1 cellular context compared by ENCODE assay signal in genomic region chr2:74548285-74548918, GRCh38.
TF ChIP-seq lines count a peak whose summit lies in the region.

No MANE protein-coding gene starts in this region.

TF ChIP-seq in HEK293, 187 proteins besides CTCF, POLR2A, EP300 and RAD21 (continued from another document):
- TF ChIP-seq, protein P1, sequence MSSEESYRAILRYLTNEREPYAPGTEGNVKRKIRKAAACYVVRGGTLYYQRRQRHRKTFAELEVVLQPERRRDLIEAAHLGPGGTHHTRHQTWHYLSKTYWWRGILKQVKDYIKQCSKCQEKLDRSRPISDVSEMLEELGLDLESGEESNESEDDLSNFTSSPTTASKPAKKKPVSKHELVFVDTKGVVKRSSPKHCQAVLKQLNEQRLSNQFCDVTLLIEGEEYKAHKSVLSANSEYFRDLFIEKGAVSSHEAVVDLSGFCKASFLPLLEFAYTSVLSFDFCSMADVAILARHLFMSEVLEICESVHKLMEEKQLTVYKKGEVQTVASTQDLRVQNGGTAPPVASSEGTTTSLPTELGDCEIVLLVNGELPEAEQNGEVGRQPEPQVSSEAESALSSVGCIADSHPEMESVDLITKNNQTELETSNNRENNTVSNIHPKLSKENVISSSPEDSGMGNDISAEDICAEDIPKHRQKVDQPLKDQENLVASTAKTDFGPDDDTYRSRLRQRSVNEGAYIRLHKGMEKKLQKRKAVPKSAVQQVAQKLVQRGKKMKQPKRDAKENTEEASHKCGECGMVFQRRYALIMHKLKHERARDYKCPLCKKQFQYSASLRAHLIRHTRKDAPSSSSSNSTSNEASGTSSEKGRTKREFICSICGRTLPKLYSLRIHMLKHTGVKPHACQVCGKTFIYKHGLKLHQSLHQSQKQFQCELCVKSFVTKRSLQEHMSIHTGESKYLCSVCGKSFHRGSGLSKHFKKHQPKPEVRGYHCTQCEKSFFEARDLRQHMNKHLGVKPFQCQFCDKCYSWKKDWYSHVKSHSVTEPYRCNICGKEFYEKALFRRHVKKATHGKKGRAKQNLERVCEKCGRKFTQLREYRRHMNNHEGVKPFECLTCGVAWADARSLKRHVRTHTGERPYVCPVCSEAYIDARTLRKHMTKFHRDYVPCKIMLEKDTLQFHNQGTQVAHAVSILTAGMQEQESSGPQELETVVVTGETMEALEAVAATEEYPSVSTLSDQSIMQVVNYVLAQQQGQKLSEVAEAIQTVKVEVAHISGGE (tag by site-specific recombination; conservative IDR thresholded peaks at IDR 0.05; ENCODE audit: low read depth): peak; percentile 77
- 0 out of 2 replicates have a peak, but pooled peaks have one; percentile 32 for TF ChIP-seq ZNF366 (tag by site-specific recombination; conservative IDR thresholded peaks at IDR 0.05)
- TF ChIP-seq ZNF10 (tag by site-specific recombination; IDR thresholded peaks at IDR 0.05): no peak
- TF ChIP-seq ZBTB20 (tag by site-specific recombination; IDR thresholded peaks at IDR 0.05): peak; percentile 89
- TF ChIP-seq TCF7L2 (IDR thresholded peaks at IDR 0.05; ENCODE audit: borderline replicate concordance, low read depth, low read length): peak; percentile 54; the same call in 1 of the 2 replicates
- TF ChIP-seq ZNF768 (tag by site-specific recombination; IDR thresholded peaks at IDR 0.05): no peak
- 0 out of 2 replicates have a peak, but pooled peaks have one; percentile 8 for TF ChIP-seq SP7 (tag by site-specific recombination; IDR thresholded peaks at IDR 0.05)
- peak; percentile 50; the same call in 1 of the 2 replicates for TF ChIP-seq IKZF3 (tag by site-specific recombination; IDR thresholded peaks at IDR 0.05)
- no peak for TF ChIP-seq ZNF571 (tag by site-specific recombination; IDR thresholded peaks at IDR 0.05)
- TF ChIP-seq ZBTB17 (tag by site-specific recombination; IDR thresholded peaks at IDR 0.05): peak; percentile 88
- peak; percentile 72 for TF ChIP-seq OSR2 (tag by site-specific recombination; IDR thresholded peaks at IDR 0.05)
- no peak for TF ChIP-seq ZNF16 (tag by site-specific recombination; IDR thresholded peaks at IDR 0.05; ENCODE audit: low read depth)
TF ChIP-seq in HEK293: peak in this region for 14.
